20 cellular contexts compared by ENCODE assay signal in genomic region chr17:75550139-75550465, GRCh38. TPM values are rescaled to one million over a fixed set of nuclear protein-coding genes. Genes with fewer than 3 reads are reported as not detected.
A peak's percentile ranks its signal among the peaks of the same experiment; 100 is the strongest.
DNase-seq lines count a peak whose midpoint lies in the region; ATAC-seq, FAIRE-seq and TF ChIP-seq lines count a peak whose summit lies in the region.
"Had no signal": no experiment of that assay in that cellular context is flagged by ENCODE, and none has a peak within 500 bp of the region (broad histone marks: within the 10 kb centered on the region; RNA-seq: fewer than 3 reads in every experiment).

No MANE protein-coding gene starts in this region.

- H3K9me3 ChIP-seq in duodenal mucosa (ENCODE audit: control insufficient read depth in 1 of 2, low read length in 2 of 2) (no peaks in the 10 kb centered on the region), lower lobe of right lung (no peaks in the 10 kb centered on the region), transverse colon (no peaks in the 10 kb centered on the region)

- no peak overlapping the region for H3K27ac Mint-ChIP-seq in activated naive CD8-positive, alpha-beta T cell treated with anti-CD3 and anti-CD28 coated beads for 36 hours
- H3K27ac Mint-ChIP-seq: HFFc6 had no signal

- ATAC-seq in lower lobe of right lung: peak; percentile 45 to 53
- ATAC-seq in HG02973 (IDR thresholded peaks at IDR 0.05; ENCODE audit: unreplicated experiment): no peak
- ATAC-seq: stimulated activated naive CD8-positive, alpha-beta T cell treated with anti-CD3 and anti-CD28 coated beads, Interleukin-15, Interleukin-2, amounts not matched to agents 100 U/mL and 50 U/mL, for 24 hours had no signal

- peaks cover 7 to 26% of the 10 kb centered on the region in 2 donors for H3K36me3 ChIP-seq in duodenal mucosa (ENCODE audit: control insufficient read depth in 1 of 2, insufficient read depth in 2 of 2, low read length in 2 of 2)
- no peaks in the 10 kb centered on the region for H3K36me3 ChIP-seq in lower lobe of right lung
- no peaks in the 10 kb centered on the region for H3K36me3 ChIP-seq in transverse colon

- H3K4me1 Mint-ChIP-seq in activated naive CD8-positive, alpha-beta T cell treated with anti-CD3 and anti-CD28 coated beads for 36 hours: no peaks in the 10 kb centered on the region
- H3K4me1 Mint-ChIP-seq: brain had no signal

- in situ Hi-C loops in transverse colon (cut with MboI; ENCODE audit: low pct_ligation_motif_present in 1 of 4, low pct_unique_long_range_greater_than_20kb in 1 of 4, low sequenced_read_pairs in 3 of 4): no loop called here

- no peaks in the 10 kb centered on the region for H3K36me3 Mint-ChIP-seq in activated naive CD8-positive, alpha-beta T cell treated with anti-CD3 and anti-CD28 coated beads for 36 hours
- H3K36me3 Mint-ChIP-seq: brain had no signal

- no peak overlapping the region for H3K4me3 Mint-ChIP-seq in activated naive CD8-positive, alpha-beta T cell treated with anti-CD3 and anti-CD28 coated beads for 36 hours
- H3K4me3 Mint-ChIP-seq: brain, HFFc6 had no signal

- no peak for TF ChIP-seq RAD21 in Ishikawa (IDR thresholded peaks at IDR 0.05; ENCODE audit: low read depth)

- no peak overlapping the region for H3K4me3 ChIP-seq in duodenal mucosa (ENCODE audit: low read depth in 1 of 2, low read length in 2 of 2)
- no peak overlapping the region for H3K4me3 ChIP-seq in lower lobe of right lung
- no peak overlapping the region for H3K4me3 ChIP-seq in transverse colon
- H3K4me3 ChIP-seq: dorsolateral prefrontal cortex had no signal

- TF ChIP-seq CTCF in lower lobe of right lung (IDR thresholded peaks at IDR 0.05) (no peak), transverse colon (IDR thresholded peaks at IDR 0.05) (no peak)

- WGBS in transverse colon (ENCODE audit: low coverage in 1 of 2), 2 donors: 40% methylated on average over 1 of the region's 4 CpGs; no CpG with 5 or more reads in 1 of the 2 donors

- no peak for FAIRE-seq in urothelium cell line (lab: Jason Lieb, UNC)

- no peak for DNase-seq in lower lobe of right lung
- no peak for DNase-seq in transverse colon
- DNase-seq in activated naive CD8-positive, alpha-beta T cell treated with anti-CD3 and anti-CD28 coated beads for 36 hours: no peak
- DNase-seq in urothelium cell line (ENCODE audit: low spot score): no peak
- DNase-seq: activated CD8-positive, alpha-beta memory T cell treated with anti-CD3 and anti-CD28 coated beads, Interleukin-2, amount 50 U/mL, for 4 hours; activated naive CD4-positive, alpha-beta T cell; C1 segment of cervical spinal cord; dorsolateral prefrontal cortex; HFFc6; hypothalamus; midbrain; NCI-H1694 treated with DMSO at 0.1 percent for 48 hours; NCI-H524 treated with DMSO at 0.1 percent for 48 hours; posterior cingulate gyrus; stimulated activated naive CD8-positive, alpha-beta T cell treated with anti-CD3 and anti-CD28 coated beads, Interleukin-15, Interleukin-2, amounts not matched to agents 100 U/mL and 50 U/mL, for 24 hours had no signal

- no peak for TF ChIP-seq POLR2A in transverse colon (IDR thresholded peaks at IDR 0.05)

- H3K4me1 ChIP-seq in duodenal mucosa (ENCODE audit: control insufficient read depth in 1 of 2, insufficient read depth in 2 of 2, low read length in 2 of 2): peaks cover 24 to 32% of the 10 kb centered on the region in 2 donors
- peaks cover 12% of the 10 kb centered on the region for H3K4me1 ChIP-seq in lower lobe of right lung
- peaks cover 0 to 39% (median 27%) of the 10 kb centered on the region in 4 donors for H3K4me1 ChIP-seq in transverse colon

- no peaks in the 10 kb centered on the region for H3K27me3 Mint-ChIP-seq in activated naive CD8-positive, alpha-beta T cell treated with anti-CD3 and anti-CD28 coated beads for 36 hours

- H3K27ac ChIP-seq in duodenal mucosa (ENCODE audit: low read depth, low read length): peak overlapping the region; percentile 100
- H3K27ac ChIP-seq in lower lobe of right lung: peak overlapping the region; percentile 91
- peak overlapping the region; percentile 93 to 98 (median 95) for H3K27ac ChIP-seq in transverse colon
- H3K27ac ChIP-seq: dorsolateral prefrontal cortex had no signal

- TF ChIP-seq EP300 in Ishikawa (IDR thresholded peaks at IDR 0.05; ENCODE audit: borderline replicate concordance) (no peak), transverse colon (IDR thresholded peaks at IDR 0.05; ENCODE audit: low read depth) (no peak)

- H3K27me3 ChIP-seq in duodenal mucosa (ENCODE audit: control insufficient read depth in 1 of 2, insufficient read depth in 2 of 2, low read length in 2 of 2): no peaks in the 10 kb centered on the region
- no peaks in the 10 kb centered on the region for H3K27me3 ChIP-seq in lower lobe of right lung (ENCODE audit: low read depth)
- H3K27me3 ChIP-seq in transverse colon: no peaks in the 10 kb centered on the region
- H3K27me3 ChIP-seq: dorsolateral prefrontal cortex had no signal

- intact Hi-C loops in lower lobe of right lung (cut with DNase I) (no loop called here), transverse colon (cut with DNase I; ENCODE audit: low total_unique reads) (no loop called here)

- peak overlapping the region; percentile 76 to 93 for H3K9ac ChIP-seq in duodenal mucosa (ENCODE audit: low read depth in 1 of 2, low read length in 2 of 2)

- H3K9me3 Mint-ChIP-seq in activated naive CD8-positive, alpha-beta T cell treated with anti-CD3 and anti-CD28 coated beads for 36 hours: no peaks in the 10 kb centered on the region
- H3K9me3 Mint-ChIP-seq: HFFc6 had no signal

TF ChIP-seq in Ishikawa, 13 proteins besides CTCF, POLR2A, EP300 and RAD21:
- TF ChIP-seq EGR1 (IDR thresholded peaks at IDR 0.05): no peak
- peak; percentile 38; the same call in 1 of the 2 replicates for TF ChIP-seq YY1 (IDR thresholded peaks at IDR 0.05; ENCODE audit: low read depth)

RNA-seq across cellular contexts. Expression of gene LLGL2, which starts 24.6 kb away (rescaled TPM):
- total RNA-seq in lower lobe of right lung: 111 TPM
- 1,000 to 10,000 TPM in 1 of 4 donors, 100 to 1,000 TPM in 3; 326 to 1,573 (median 641) TPM for total RNA-seq in transverse colon
- total RNA-seq in activated naive CD8-positive, alpha-beta T cell treated with anti-CD3 and anti-CD28 coated beads for 36 hours: 1 to 10 TPM; 4.8 to 5.0 TPM

RNA-seq across cellular contexts. Expression of gene TSEN54, which starts 33.8 kb away (rescaled TPM):
- total RNA-seq in lower lobe of right lung (20.4 TPM), transverse colon (100 to 1,000 TPM in 1 of 4 donors, 10 to 100 TPM in 3; 36.6 to 105 (median 61.2) TPM)
- 10 to 100 TPM; 44.6 to 45.5 TPM for total RNA-seq in activated naive CD8-positive, alpha-beta T cell treated with anti-CD3 and anti-CD28 coated beads for 36 hours

RNA-seq across cellular contexts. Expression of gene CASKIN2, which starts 34.8 kb away (rescaled TPM):
- 68.8 TPM for total RNA-seq in lower lobe of right lung
- 100 to 1,000 TPM in 1 of 4 donors, 10 to 100 TPM in 3; 16.5 to 128 (median 24.8) TPM for total RNA-seq in transverse colon
- 1 to 10 TPM; 4.3 to 4.5 TPM for total RNA-seq in activated naive CD8-positive, alpha-beta T cell treated with anti-CD3 and anti-CD28 coated beads for 36 hours

RNA-seq across cellular contexts. Expression of gene MYO15B, which starts 37.5 kb away (rescaled TPM):
- total RNA-seq in lower lobe of right lung (181 TPM), transverse colon (1,000 to 10,000 TPM in 1 of 4 donors, 100 to 1,000 TPM in 2, 10 to 100 TPM in 1; 59.3 to 1,778 (median 829) TPM)
- total RNA-seq in activated naive CD8-positive, alpha-beta T cell treated with anti-CD3 and anti-CD28 coated beads for 36 hours: 10 to 100 TPM; 17.8 to 18.9 TPM
- total RNA-seq: RPMI7951 had no signal

Comparison
In these comparisons a context has a peak if more than half of its experiments do, and no peak if none do; other contexts are left out.
1. RNA of gene LLGL2, which starts 24.6 kb away (total RNA-seq): 326 to 1,573 TPM in transverse colon and 111 TPM in lower lobe of right lung (single experiment); 4.8 to 5.0 TPM in activated naive CD8-positive, alpha-beta T cell treated with anti-CD3 and anti-CD28 coated beads for 36 hours; every median in the first group is over 10 times any median in the second.
2. Peak in every context shown above with its lines, with median percentiles within 50 percentile points of each other: H3K27ac ChIP-seq.